Comparison of ENCODE assay signal across 17 cellular contexts in the genomic region with DNA sequence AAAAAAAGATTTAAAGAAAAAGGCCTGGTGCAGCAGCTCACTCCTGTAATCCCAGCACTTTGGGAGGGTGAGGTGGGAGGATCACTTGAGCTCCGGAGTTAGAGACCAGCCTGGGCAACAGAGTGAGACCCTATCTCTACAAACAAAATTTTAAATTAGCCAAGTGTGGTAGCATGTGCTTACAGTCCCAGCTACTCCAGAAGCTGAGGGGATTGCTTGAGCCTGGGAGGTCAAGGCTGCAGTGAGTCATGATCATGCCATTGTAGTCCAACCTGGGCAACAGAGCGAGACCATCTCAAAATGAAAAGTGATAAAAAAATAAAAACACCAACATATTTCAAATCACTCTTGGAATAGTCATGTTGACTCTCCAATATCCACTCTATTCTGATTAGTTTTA. TPM values are rescaled to one million over a fixed set of nuclear protein-coding genes. Genes with fewer than 3 reads are reported as not detected.
DNase-seq lines count a peak whose midpoint lies in the region; ATAC-seq and TF ChIP-seq lines count a peak whose summit lies in the region.
"Had no signal": no experiment of that assay in that cellular context is flagged by ENCODE, and none has a peak within 500 bp of the region (broad histone marks: within the 10 kb centered on the region; RNA-seq: fewer than 3 reads in every experiment).

No MANE protein-coding gene starts in this region.

- H3K27me3 ChIP-seq in CD8-positive, alpha-beta memory T cell (ENCODE audit: insufficient read depth, low read length, poor library complexity, severe bottlenecking), result no peaks in the 10 kb centered on the region
- H3K27me3 ChIP-seq in HL-60 (ENCODE audit: insufficient read depth, poor library complexity, severe bottlenecking), result no peaks in the 10 kb centered on the region
- no peaks in the 10 kb centered on the region for H3K27me3 ChIP-seq in transverse colon
- H3K27me3 ChIP-seq: ascending aorta, BLaER1, MG63, neutrophil, upper lobe of right lung had no signal

- no peaks in the 10 kb centered on the region for H3K27me3 Mint-ChIP-seq in CD8-positive, alpha-beta memory T cell
- H3K27me3 Mint-ChIP-seq in activated T-helper 1 cell treated with anti-CD3 and anti-CD28 coated beads, Interleukin-12 subunit alpha, Interleukin-12 subunit beta, Interleukin-2, Interleukin-4 antibody, amounts not matched to agents 30 ng/mL and 10 ng/mL and 1 ng/mL, durations not matched to agents 14 hours and 24 hours and 36 hours (ENCODE audit: insufficient read depth), result no peaks in the 10 kb centered on the region
- H3K27me3 Mint-ChIP-seq in immature natural killer cell (ENCODE audit: low read depth in 3 of 3), result peaks cover 17 to 31% (median 28%) of the 10 kb centered on the region in 3 donors
- no peaks in the 10 kb centered on the region for H3K27me3 Mint-ChIP-seq in stimulated activated memory B cell treated with anti-CD40 and anti-IgM and Interleukin-4, amounts not matched to agents 10 μg/mL and 1 μg/mL and 100 μg/mL, for 72 hours

- peaks cover 1 to 26% (median 3%) of the 10 kb centered on the region in 3 donors for H3K36me3 Mint-ChIP-seq in CD8-positive, alpha-beta memory T cell
- H3K36me3 Mint-ChIP-seq in activated T-helper 1 cell treated with anti-CD3 and anti-CD28 coated beads, Interleukin-12 subunit alpha, Interleukin-12 subunit beta, Interleukin-2, Interleukin-4 antibody, amounts not matched to agents 30 ng/mL and 10 ng/mL and 1 ng/mL, durations not matched to agents 14 hours and 24 hours and 36 hours (ENCODE audit: low read depth), result peaks cover 5% of the 10 kb centered on the region
- peaks cover 0 to 6% (median 4%) of the 10 kb centered on the region in 3 donors for H3K36me3 Mint-ChIP-seq in immature natural killer cell
- H3K36me3 Mint-ChIP-seq in stimulated activated memory B cell treated with anti-CD40 and anti-IgM and Interleukin-4, amounts not matched to agents 10 μg/mL and 1 μg/mL and 100 μg/mL, for 72 hours, result peaks cover 10% of the 10 kb centered on the region

- no peak overlapping the region for H3K4me3 ChIP-seq in CD8-positive, alpha-beta memory T cell (ENCODE audit: low read length)
- H3K4me3 ChIP-seq in HL-60 (replicated peaks; ENCODE audit: insufficient read depth, low read length), result no peak overlapping the region
- H3K4me3 ChIP-seq in transverse colon, result no peak overlapping the region
- H3K4me3 ChIP-seq: ascending aorta, BLaER1, MG63, upper lobe of right lung had no signal

- CTCF ChIA-PET in CD8-positive, alpha-beta memory T cell (lab: Charles Lee), result interaction anchor here (1.1 to 2.5 kb wide), 3 partner anchors 10 to 17 kb away, joined by 3 to 13 read pairs (median 4); no protein-coding TSS in a partner anchor

- no peaks in the 10 kb centered on the region for H3K9me3 ChIP-seq in CD8-positive, alpha-beta memory T cell (ENCODE audit: low read length)
- H3K9me3 ChIP-seq in transverse colon, result no peaks in the 10 kb centered on the region
- H3K9me3 ChIP-seq: ascending aorta, MG63, neutrophil, upper lobe of right lung had no signal

- intact Hi-C loops in activated T-helper 1 cell treated with anti-CD3 and anti-CD28 coated beads, Interleukin-12 subunit alpha, Interleukin-12 subunit beta, Interleukin-2, Interleukin-4 antibody, amounts not matched to agents 30 ng/mL and 10 ng/mL and 1 ng/mL, durations not matched to agents 14 hours and 24 hours and 36 hours (cut with micrococcal nuclease), result loop anchor here (2.0 to 10.0 kb wide), 2 partner anchors 71 to 1301 kb away; partner anchors contain the start of gene EFTUD2
- intact Hi-C loops in transverse colon (cut with DNase I; ENCODE audit: low total_unique reads), result no loop called here

- TF ChIP-seq CTCF in HL-60 (IDR thresholded peaks at IDR 0.05; ENCODE audit: insufficient read depth, low read length), result no peak
- TF ChIP-seq CTCF in transverse colon (IDR thresholded peaks at IDR 0.05), result no peak

- peak overlapping the region; percentile 92 to 99 (median 98) for H3K27ac Mint-ChIP-seq in CD8-positive, alpha-beta memory T cell
- peak overlapping the region; percentile 80 for H3K27ac Mint-ChIP-seq in activated T-helper 1 cell treated with anti-CD3 and anti-CD28 coated beads, Interleukin-12 subunit alpha, Interleukin-12 subunit beta, Interleukin-2, Interleukin-4 antibody, amounts not matched to agents 30 ng/mL and 10 ng/mL and 1 ng/mL, durations not matched to agents 14 hours and 24 hours and 36 hours
- H3K27ac Mint-ChIP-seq in immature natural killer cell, result peak overlapping the region; percentile 82 to 98 (median 97)
- no peak overlapping the region for H3K27ac Mint-ChIP-seq in stimulated activated memory B cell treated with anti-CD40 and anti-IgM and Interleukin-4, amounts not matched to agents 10 μg/mL and 1 μg/mL and 100 μg/mL, for 72 hours

- in situ Hi-C loops in transverse colon (cut with MboI; ENCODE audit: low pct_ligation_motif_present in 1 of 4, low pct_unique_long_range_greater_than_20kb in 1 of 4, low sequenced_read_pairs in 3 of 4), result no loop called here

- H3K4me3 Mint-ChIP-seq in CD8-positive, alpha-beta memory T cell, result peak overlapping the region in 4 of 7 donors; percentile 4 to 94 (median 60)
- H3K4me3 Mint-ChIP-seq in activated T-helper 1 cell treated with anti-CD3 and anti-CD28 coated beads, Interleukin-12 subunit alpha, Interleukin-12 subunit beta, Interleukin-2, Interleukin-4 antibody, amounts not matched to agents 30 ng/mL and 10 ng/mL and 1 ng/mL, durations not matched to agents 14 hours and 24 hours and 36 hours, result peak overlapping the region; percentile 50
- peak overlapping the region in 2 of 5 donors; percentile 24 to 62 for H3K4me3 Mint-ChIP-seq in immature natural killer cell
- no peak overlapping the region for H3K4me3 Mint-ChIP-seq in stimulated activated memory B cell treated with anti-CD40 and anti-IgM and Interleukin-4, amounts not matched to agents 10 μg/mL and 1 μg/mL and 100 μg/mL, for 72 hours

- POLR2A ChIA-PET in CD8-positive, alpha-beta memory T cell (lab: Charles Lee), result no interaction called here

- H3K9me3 Mint-ChIP-seq in CD8-positive, alpha-beta memory T cell, result no peaks in the 10 kb centered on the region
- H3K9me3 Mint-ChIP-seq in activated T-helper 1 cell treated with anti-CD3 and anti-CD28 coated beads, Interleukin-12 subunit alpha, Interleukin-12 subunit beta, Interleukin-2, Interleukin-4 antibody, amounts not matched to agents 30 ng/mL and 10 ng/mL and 1 ng/mL, durations not matched to agents 14 hours and 24 hours and 36 hours, result no peaks in the 10 kb centered on the region
- no peaks in the 10 kb centered on the region for H3K9me3 Mint-ChIP-seq in immature natural killer cell
- H3K9me3 Mint-ChIP-seq in stimulated activated memory B cell treated with anti-CD40 and anti-IgM and Interleukin-4, amounts not matched to agents 10 μg/mL and 1 μg/mL and 100 μg/mL, for 72 hours, result no peaks in the 10 kb centered on the region

- H3K4me1 ChIP-seq in CD8-positive, alpha-beta memory T cell (ENCODE audit: insufficient read depth, low read length), result peaks cover 58% of the 10 kb centered on the region
- peaks cover 19 to 51% (median 25%) of the 10 kb centered on the region in 4 donors for H3K4me1 ChIP-seq in transverse colon

- DNase-seq in CD8-positive, alpha-beta memory T cell, result no peak
- DNase-seq in HL-60 (ENCODE audit: low read depth in 1 of 2, low spot score in 1 of 2) (no peak), immature natural killer cell (no peak), GM03348 (ENCODE audit: low spot score) (no peak), transverse colon (no peak)
- no peak for DNase-seq in activated T-helper 1 cell treated with anti-CD3 and anti-CD28 coated beads, Interleukin-12 subunit alpha, Interleukin-12 subunit beta, Interleukin-2, Interleukin-4 antibody, amounts not matched to agents 30 ng/mL and 10 ng/mL and 1 ng/mL, durations not matched to agents 14 hours and 24 hours and 36 hours (ENCODE audit: low spot score)
- DNase-seq: dermis blood vessel endothelial cell; MG63; NCI-H2081 treated with DMSO at 0.1 percent for 48 hours; stimulated activated CD4-positive, alpha-beta T cell treated with anti-CD3 and anti-CD28 coated beads, Interleukin-2, amount 100 ng/mL, for 48 hours; upper lobe of right lung had no signal

- ATAC-seq in GM21723 (IDR thresholded peaks at IDR 0.05; ENCODE audit: unreplicated experiment), result no peak
- ATAC-seq in stimulated activated memory B cell treated with anti-CD40 and anti-IgM and Interleukin-4, amounts not matched to agents 10 μg/mL and 1 μg/mL and 100 μg/mL, for 72 hours, result no peak
- ATAC-seq: sciatic nerve, upper lobe of right lung had no signal

- 99 to 100% methylated on average over 1 to 2 of the region's 2 CpGs for WGBS in transverse colon (ENCODE audit: low coverage in 1 of 2), 2 donors

- H3K27ac ChIP-seq in CD8-positive, alpha-beta memory T cell (ENCODE audit: low read depth, low read length), result no peak overlapping the region
- H3K27ac ChIP-seq in HL-60 (replicated peaks) (peak overlapping the region; percentile 93), transverse colon (peak overlapping the region in 1 of 4 donors; percentile 100)
- H3K27ac ChIP-seq: BLaER1, upper lobe of right lung had no signal

- H3K36me3 ChIP-seq in CD8-positive, alpha-beta memory T cell (ENCODE audit: insufficient read depth, low read length), result no peaks in the 10 kb centered on the region
- H3K36me3 ChIP-seq in transverse colon, result no peaks in the 10 kb centered on the region
- H3K36me3 ChIP-seq: ascending aorta, neutrophil, upper lobe of right lung had no signal

- peaks cover 40 to 71% (median 55%) of the 10 kb centered on the region in 3 donors for H3K4me1 Mint-ChIP-seq in CD8-positive, alpha-beta memory T cell
- H3K4me1 Mint-ChIP-seq in activated T-helper 1 cell treated with anti-CD3 and anti-CD28 coated beads, Interleukin-12 subunit alpha, Interleukin-12 subunit beta, Interleukin-2, Interleukin-4 antibody, amounts not matched to agents 30 ng/mL and 10 ng/mL and 1 ng/mL, durations not matched to agents 14 hours and 24 hours and 36 hours (ENCODE audit: low read depth), result peaks cover 62% of the 10 kb centered on the region
- peaks cover 28 to 43% of the 10 kb centered on the region in 2 donors for H3K4me1 Mint-ChIP-seq in immature natural killer cell
- peaks cover 18% of the 10 kb centered on the region for H3K4me1 Mint-ChIP-seq in stimulated activated memory B cell treated with anti-CD40 and anti-IgM and Interleukin-4, amounts not matched to agents 10 μg/mL and 1 μg/mL and 100 μg/mL, for 72 hours

- no peak for TF ChIP-seq POLR2A in transverse colon (IDR thresholded peaks at IDR 0.05)

- no peak for TF ChIP-seq EP300 in transverse colon (IDR thresholded peaks at IDR 0.05; ENCODE audit: low read depth)

RNA-seq across cellular contexts. Expression of gene KANSL1, which starts 2.7 kb away (rescaled TPM):
- 10 to 100 TPM; 69.2 to 70.7 TPM for total RNA-seq in CD8-positive, alpha-beta memory T cell
- 20.9 TPM for polyA plus RNA-seq in CD8-positive, alpha-beta memory T cell
- 96.7 and 99.4 TPM in 2 replicates for total RNA-seq in activated T-helper 1 cell treated with anti-CD3 and anti-CD28 coated beads, Interleukin-12 subunit alpha, Interleukin-12 subunit beta, Interleukin-2, Interleukin-4 antibody, amounts not matched to agents 30 ng/mL and 10 ng/mL and 1 ng/mL, durations not matched to agents 14 hours and 24 hours and 36 hours
- 10 to 100 TPM in 1 of 3 donors, 1 to 10 TPM in 2; 3.3 to 21.9 (median 8.6) TPM for polyA plus RNA-seq in immature natural killer cell
- 100 to 1,000 TPM in 3 of 4 donors, 10 to 100 TPM in 1; 80.3 to 201 (median 146) TPM for total RNA-seq in transverse colon
